8 cellular contexts compared by ENCODE assay signal in the genomic region with DNA sequence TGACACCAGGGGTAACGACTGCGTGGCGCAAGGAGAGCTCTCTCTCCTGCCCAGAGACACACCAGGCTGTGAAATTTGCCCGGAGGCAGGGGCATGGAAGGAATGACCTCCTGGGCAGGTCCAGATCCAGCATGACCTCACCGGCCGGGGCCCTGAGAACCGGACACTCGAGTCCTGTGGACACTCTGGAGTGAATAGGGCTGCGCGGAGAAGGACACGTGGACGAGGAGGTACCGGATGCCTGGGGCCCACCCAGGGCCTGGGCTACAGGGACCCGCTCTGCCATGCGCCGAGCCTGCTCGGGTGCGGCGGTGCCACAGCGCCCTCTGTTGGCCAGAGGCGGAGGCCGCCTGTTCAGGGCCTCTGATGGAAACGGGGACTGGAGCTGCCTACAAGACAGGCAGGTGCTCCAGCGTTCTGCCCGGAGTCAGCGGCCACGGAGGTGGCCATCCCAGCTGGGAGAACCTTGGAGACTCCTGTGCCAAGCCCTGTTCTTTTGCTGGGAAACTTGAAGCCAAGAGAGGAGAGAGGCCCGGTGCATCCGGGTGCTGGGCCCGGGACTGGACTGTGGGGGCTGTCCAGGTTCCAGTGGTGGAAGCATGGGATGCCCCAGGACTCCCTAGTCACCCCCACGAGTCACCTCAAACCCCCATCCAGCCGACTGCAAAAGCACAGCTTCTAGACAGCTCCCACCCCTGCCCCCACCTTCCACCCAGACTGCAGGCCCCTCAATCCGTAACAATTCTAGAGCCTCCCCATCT. TPM values are rescaled to one million over a fixed set of nuclear protein-coding genes. Genes with fewer than 3 reads are reported as not detected.
DNase-seq lines count a peak whose midpoint lies in the region; ATAC-seq, FAIRE-seq and TF ChIP-seq lines count a peak whose summit lies in the region.

No MANE protein-coding gene starts in this region.

- POLR2A ChIA-PET in A673 (lab: Charles Lee; ENCODE audit: low non-redundant PET): no interaction called here

- H3K4me1 ChIP-seq in A673 (ENCODE audit: insufficient read depth, low read length, poor library complexity, severe bottlenecking): peaks cover 4% of the 10 kb centered on the region
- H3K4me1 ChIP-seq in small intestine (ENCODE audit: control insufficient read depth in 2 of 2, insufficient read depth in 1 of 2, low read depth in 1 of 2, low read length in 1 of 2): no peaks in the 10 kb centered on the region

- BruUV-seq in A673 (replicated peaks; lab: Mats Ljungman, UMichigan): no TSS peak

- H3K9me3 ChIP-seq in A673 (ENCODE audit: low read depth, low read length, poor library complexity, severe bottlenecking) (no peaks in the 10 kb centered on the region), small intestine (ENCODE audit: control insufficient read depth, low read depth) (no peaks in the 10 kb centered on the region)

- DNase-seq in A673 (ENCODE audit: low spot score): peak; percentile 88
- peak; percentile 89 for DNase-seq in GM19239 (ENCODE audit: insufficient read length, low spot score)
- DNase-seq in NCI-H2081 treated with DMSO at 0.1 percent for 48 hours (lab: John Stamatoyannopoulos, UW): peak; percentile 35
- DNase-seq in T-helper 9 cell: peak; percentile 79
- DNase-seq in anterior cingulate cortex (lab: John Stamatoyannopoulos, UW): peak in 50 of 58 donors; percentile 14 to 87 (median 52)
- peak in 44 of 51 donors; percentile 13 to 86 (median 54) for DNase-seq in hypothalamus (lab: John Stamatoyannopoulos, UW)
- DNase-seq in small intestine: peak; percentile 47

- H3K27me3 ChIP-seq in A673 (replicated peaks; ENCODE audit: insufficient read depth, low read depth, low read length, poor library complexity): no peaks in the 10 kb centered on the region
- H3K27me3 ChIP-seq in small intestine (ENCODE audit: control insufficient read depth in 2 of 2, insufficient read depth in 2 of 2, low read length in 2 of 2): no peaks in the 10 kb centered on the region

- H3K4me3 ChIP-seq in A673 (ENCODE audit: low read depth, low read length, poor library complexity, severe bottlenecking) (no peak overlapping the region), small intestine (ENCODE audit: low read depth in 1 of 2, low read length in 2 of 2) (no peak overlapping the region)

- intact Hi-C loops in A673 (cut with micrococcal nuclease; ENCODE audit: unreplicated experiment): loop anchor here (1.0 to 2.0 kb wide), 3 partner anchors 60 to 148 kb away; no protein-coding TSS in a partner anchor

- TF ChIP-seq CTCF in A673 (conservative IDR thresholded peaks at IDR 0.05; ENCODE audit: low read depth, low read length): peak; percentile 99

- WGBS in small intestine, 3 donors: 19 to 22% (median 20%) methylated on average over 28 to 33 of the region's 33 CpGs

- FAIRE-seq in GM19239 (lab: Jason Lieb, UNC) (no peak), small intestine (lab: Jason Lieb, UNC) (no peak)

- ATAC-seq in HG03432 (IDR thresholded peaks at IDR 0.05; ENCODE audit: unreplicated experiment): no peak

- H3K36me3 ChIP-seq in A673 (ENCODE audit: insufficient read depth, low read length, poor library complexity, severe bottlenecking) (no peaks in the 10 kb centered on the region), small intestine (ENCODE audit: control insufficient read depth in 2 of 2, insufficient read depth in 2 of 2, low read length in 2 of 2) (no peaks in the 10 kb centered on the region)

- CTCF ChIA-PET in A673 (lab: Charles Lee): interaction anchor here (0.6 to 2.9 kb wide), 12 partner anchors 10 to 207 kb away, joined by 3 to 26 read pairs (median 4); partner anchors contain the start of genes FAM117A, NGFR and PHB1

- no peak overlapping the region for H3K27ac ChIP-seq in A673 (ENCODE audit: low read depth, low read length, poor library complexity, severe bottlenecking)
- H3K27ac ChIP-seq in small intestine (ENCODE audit: low read depth in 1 of 2, low read length in 1 of 2): no peak overlapping the region

RNA-seq across cellular contexts. Expression of gene NXPH3, which starts 19.3 kb away (rescaled TPM):
- 0.21 and 0.46 TPM in 2 replicates for total RNA-seq in A673 (2021)
- polyA plus RNA-seq in small intestine: 1 to 10 TPM in 1 of 3 donors, not detected in 2; 2.3 TPM

Comparison
In these comparisons a context has a peak if more than half of its experiments do, and no peak if none do; other contexts are left out.
1. DNase-seq: peak in every context shown above with its lines; median percentile 89 in GM19239; 88 in A673; 79 in T-helper 9 cell; 54 in hypothalamus; 52 in anterior cingulate cortex; 47 in small intestine; 35 in NCI-H2081 treated with DMSO at 0.1 percent for 48 hours.